ENCODE assay signal across 10 cellular contexts in the genomic region with DNA sequence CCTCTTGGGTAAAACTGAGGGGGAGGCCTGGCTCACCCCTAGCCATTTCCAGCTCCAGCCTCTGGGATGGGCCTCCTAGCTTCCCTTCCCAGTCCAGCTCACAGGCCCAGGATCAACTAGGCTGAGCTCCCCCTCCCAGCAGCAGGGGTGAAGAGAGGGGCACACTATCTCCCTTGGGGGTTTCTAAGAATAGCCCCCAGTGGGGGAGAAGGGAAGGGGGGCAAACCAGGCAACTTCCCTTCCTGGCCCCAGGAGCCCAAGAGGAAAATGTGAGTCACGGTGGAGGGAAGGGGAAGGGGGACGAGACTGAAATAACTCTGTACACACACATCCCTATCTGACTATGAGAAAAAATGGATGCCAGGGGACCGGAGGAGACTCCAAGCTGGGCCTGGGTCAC. TPM values are rescaled to one million over a fixed set of nuclear protein-coding genes. Genes with fewer than 3 reads are reported as not detected.
A peak's percentile ranks its signal among the peaks of the same experiment; 100 is the strongest.
DNase-seq lines count a peak whose midpoint lies in the region; ATAC-seq, FAIRE-seq and TF ChIP-seq lines count a peak whose summit lies in the region.
"Had no signal": no experiment of that assay in that cellular context is flagged by ENCODE, and none has a peak within 500 bp of the region (broad histone marks: within the 10 kb centered on the region; RNA-seq: fewer than 3 reads in every experiment).

No MANE protein-coding gene starts in this region.

- H4K91ac ChIP-seq in mesenchymal stem cell (ENCODE audit: low read length), result peak overlapping the region; percentile 95

- TF ChIP-seq POLR2A in breast epithelium (IDR thresholded peaks at IDR 0.05), result no peak
- no peak for TF ChIP-seq POLR2A in vagina (IDR thresholded peaks at IDR 0.05)

- H3K4me3 ChIP-seq in breast epithelium (no peak overlapping the region), mammary epithelial cell (replicated peaks in 1 of 3; ENCODE audit: insufficient read depth in 1 of 3, low read depth in 2 of 3, low read length in 3 of 3) (no peak overlapping the region), choroid plexus epithelial cell (ENCODE audit: low read depth, low read length) (no peak overlapping the region), mesenchymal stem cell (ENCODE audit: insufficient read depth in 1 of 2, low read depth in 1 of 2, low read length in 2 of 2) (peak overlapping the region in 1 of 2 experiments; percentile 4), vagina (no peak overlapping the region)

- H3K27ac ChIP-seq in breast epithelium, result peak overlapping the region; percentile 61 to 65
- H3K27ac ChIP-seq in mammary epithelial cell (ENCODE audit: insufficient read depth, low read depth, low read length), result no peak overlapping the region
- H3K27ac ChIP-seq in mesenchymal stem cell (ENCODE audit: low read length, poor library complexity, severe bottlenecking), result peak overlapping the region; percentile 43
- H3K27ac ChIP-seq in vagina, result peak overlapping the region; percentile 73

- DNase-seq in breast epithelium (ENCODE audit: low spot score in 2 of 2) (no peak), mammary epithelial cell (no peak), choroid plexus epithelial cell (ENCODE audit: low read depth) (peak; percentile 89), mesenchymal stem cell (peak; percentile 89), vagina (ENCODE audit: extremely low spot score in 2 of 2) (peak in 1 of 2 donors; percentile 83), RCC 7860 (ENCODE audit: low spot score) (no peak)

- H3K4ac ChIP-seq in mesenchymal stem cell (ENCODE audit: low read depth in 1 of 2, low read length in 2 of 2), result no peak overlapping the region

- H2BK15ac ChIP-seq in mesenchymal stem cell (ENCODE audit: low read depth, poor library complexity, severe bottlenecking), result peak overlapping the region; percentile 67

- no peaks in the 10 kb centered on the region for H3K9me3 ChIP-seq in breast epithelium
- H3K9me3 ChIP-seq in mammary epithelial cell (replicated peaks; ENCODE audit: insufficient read depth, low read length), result no peaks in the 10 kb centered on the region
- H3K9me3 ChIP-seq in mesenchymal stem cell (ENCODE audit: control insufficient read depth, low read length), result no peaks in the 10 kb centered on the region
- H3K9me3 ChIP-seq in vagina, result no peaks in the 10 kb centered on the region

- H2BK5ac ChIP-seq in mesenchymal stem cell (ENCODE audit: low read depth, low read length, poor library complexity, severe bottlenecking), result no peak overlapping the region

- no peaks in the 10 kb centered on the region for H3K36me3 ChIP-seq in breast epithelium
- peaks cover 1% of the 10 kb centered on the region for H3K36me3 ChIP-seq in mammary epithelial cell (ENCODE audit: insufficient read depth, low read length)
- peaks cover 44 to 63% of the 10 kb centered on the region in 2 experiments for H3K36me3 ChIP-seq in mesenchymal stem cell (ENCODE audit: control insufficient read depth in 1 of 2, insufficient read depth in 2 of 2, low read depth in 1 of 2, low read length in 2 of 2)
- peaks cover 0 to 19% of the 10 kb centered on the region in 2 donors for H3K36me3 ChIP-seq in vagina

- no CpG with 5 or more reads among the region's 3 CpGs for WGBS in mammary epithelial cell (ENCODE audit: low coverage, missing lambda C conversion rate)
- WGBS in mesenchymal stem cell, result 38% methylated on average over 1 of the region's 3 CpGs

- H3K9ac ChIP-seq in mammary epithelial cell (ENCODE audit: insufficient read depth, low read length) (no peak overlapping the region), mesenchymal stem cell (ENCODE audit: low read length) (peak overlapping the region; percentile 62)

- no peak for FAIRE-seq in RCC 7860 (lab: Jason Lieb, UNC)
- FAIRE-seq: A204.1 had no signal

- CTCF ChIA-PET in mammary epithelial cell (lab: Charles Lee; ENCODE audit: low non-redundant PET), result no interaction called here

- H3K27me3 ChIP-seq in breast epithelium (no peaks in the 10 kb centered on the region), mammary epithelial cell (ENCODE audit: insufficient read depth, low read length) (no peaks in the 10 kb centered on the region), mesenchymal stem cell (ENCODE audit: control insufficient read depth in 1 of 2, insufficient read depth in 1 of 2, low read length in 2 of 2) (no peaks in the 10 kb centered on the region), vagina (no peaks in the 10 kb centered on the region)

- H3K18ac ChIP-seq in mesenchymal stem cell (ENCODE audit: low read depth in 1 of 2, low read length in 2 of 2), result peak overlapping the region; percentile 26 to 75

- H3K79me2 ChIP-seq in mammary epithelial cell (ENCODE audit: insufficient read depth, low read length), result peaks cover 4% of the 10 kb centered on the region

- dilution Hi-C loops in mammary epithelial cell (cut with HindIII; ENCODE audit: low sequenced_read_pairs), result loop anchor here (5.0 kb wide), 1 partner anchor 62 kb away; no protein-coding TSS in a partner anchor

- H3K14ac ChIP-seq in mesenchymal stem cell (ENCODE audit: low read length in 2 of 2), result no peak overlapping the region

- no peak overlapping the region for H2BK120ac ChIP-seq in mesenchymal stem cell (ENCODE audit: low read depth, low read length)

- peaks cover 0 to 16% of the 10 kb centered on the region in 2 donors for H3K4me1 ChIP-seq in breast epithelium
- H3K4me1 ChIP-seq in mammary epithelial cell (ENCODE audit: insufficient read depth, low read length), result no peaks in the 10 kb centered on the region
- peaks cover 39% of the 10 kb centered on the region for H3K4me1 ChIP-seq in mesenchymal stem cell (ENCODE audit: control insufficient read depth, insufficient read depth, low read depth, low read length)
- H3K4me1 ChIP-seq in vagina, result peaks cover 31% of the 10 kb centered on the region

- H2BK12ac ChIP-seq in mesenchymal stem cell (ENCODE audit: low read length in 2 of 2), result no peak overlapping the region

- no peak overlapping the region for H4K8ac ChIP-seq in mesenchymal stem cell (ENCODE audit: low read length)

- TF ChIP-seq CTCF in breast epithelium (IDR thresholded peaks at IDR 0.05), result no peak
- TF ChIP-seq CTCF in mammary epithelial cell (conservative IDR thresholded peaks at IDR 0.05 in 1 of 2, IDR thresholded peaks at IDR 0.05 in 1 of 2; ENCODE audit: extremely low read depth in 1 of 2, insufficient read depth in 1 of 2, low read depth in 1 of 2, low read length in 2 of 2), result no peak
- TF ChIP-seq CTCF in choroid plexus epithelial cell (conservative IDR thresholded peaks at IDR 0.05; ENCODE audit: low read depth, low read length), result no peak
- no peak for TF ChIP-seq CTCF in vagina (IDR thresholded peaks at IDR 0.05)

- BruUV-seq in mammary epithelial cell (replicated peaks; lab: Mats Ljungman, UMichigan), result no TSS peak

- ATAC-seq in HG02642 (IDR thresholded peaks at IDR 0.05; ENCODE audit: poor library complexity, unreplicated experiment) (no peak), GM21390 (IDR thresholded peaks at IDR 0.05; ENCODE audit: unreplicated experiment) (no peak)
- ATAC-seq: Panc1 had no signal

- H2AFZ ChIP-seq in mammary epithelial cell (ENCODE audit: low read depth, low read length) (no peak overlapping the region), mesenchymal stem cell (ENCODE audit: low read depth, low read length) (no peak overlapping the region)

- H3K23ac ChIP-seq in mesenchymal stem cell (ENCODE audit: low read length in 2 of 2), result no peak overlapping the region

- intact Hi-C loops in breast epithelium (cut with DNase I; ENCODE audit: low total_unique reads) (no loop called here), mammary epithelial cell (cut with micrococcal nuclease) (no loop called here), vagina (cut with DNase I) (no loop called here)

- H2AK5ac ChIP-seq in mesenchymal stem cell (ENCODE audit: low read length, severe bottlenecking), result peak overlapping the region; percentile 70

- peaks cover 1% of the 10 kb centered on the region for H4K20me1 ChIP-seq in mammary epithelial cell (ENCODE audit: insufficient read depth, low read length)

- H3K79me1 ChIP-seq in mesenchymal stem cell (replicated peaks; ENCODE audit: low read length, poor library complexity, severe bottlenecking), result peaks cover 56% of the 10 kb centered on the region

- H3K4me2 ChIP-seq in mammary epithelial cell (ENCODE audit: insufficient read depth, low read depth, low read length), result no peak overlapping the region
- peak overlapping the region; percentile 35 for H3K4me2 ChIP-seq in mesenchymal stem cell (ENCODE audit: low read length, poor library complexity, severe bottlenecking)

- in situ Hi-C loops in mammary epithelial cell (cut with MboI; ENCODE audit: low sequenced_read_pairs in 2 of 2), result no loop called here

RNA-seq across cellular contexts. Expression of a gene that starts 9.0 kb away (rescaled TPM):
- 10 to 100 TPM; 42.0 to 61.4 (median 46.7) TPM for total RNA-seq in breast epithelium
- total RNA-seq in mammary epithelial cell, result 10 to 100 TPM; 30.5 to 42.2 TPM
- 12.9 TPM for polyA plus RNA-seq in mammary epithelial cell
- 33.6 TPM for polyA minus RNA-seq in mammary epithelial cell
- polyA plus RNA-seq in mesenchymal stem cell (2013, experiment 1 of 2), result 23.9 TPM
- 21.9 TPM for polyA plus RNA-seq in mesenchymal stem cell (2013, experiment 2 of 2)
- 30.0 TPM for total RNA-seq in vagina

RNA-seq across cellular contexts. Expression of a gene that starts 38.4 kb away (rescaled TPM):
- total RNA-seq in breast epithelium (10 to 100 TPM in 2 of 3 donors, 1 to 10 TPM in 1; 4.0 to 17.0 (median 10.8) TPM), mammary epithelial cell (10 to 100 TPM in 1 of 2 donors, 1 to 10 TPM in 1; 8.7 to 31.1 TPM), vagina (36.1 TPM)
- polyA plus RNA-seq in mammary epithelial cell, result 16.7 TPM
- 11.6 TPM for polyA minus RNA-seq in mammary epithelial cell
- polyA plus RNA-seq in mesenchymal stem cell (2013, experiment 1 of 2), result 43.5 TPM
- polyA plus RNA-seq in mesenchymal stem cell (2013, experiment 2 of 2), result 45.6 TPM

Comparison
In these comparisons a context has a peak if more than half of its experiments do, and no peak if none do; other contexts are left out.
1. DNase-seq: peak in choroid plexus epithelial cell (single experiment) and mesenchymal stem cell (single experiment); none in breast epithelium (0 of 2), mammary epithelial cell (single experiment) and RCC 7860 (single experiment).